15 cellular contexts compared by ENCODE assay signal in the genomic region with DNA sequence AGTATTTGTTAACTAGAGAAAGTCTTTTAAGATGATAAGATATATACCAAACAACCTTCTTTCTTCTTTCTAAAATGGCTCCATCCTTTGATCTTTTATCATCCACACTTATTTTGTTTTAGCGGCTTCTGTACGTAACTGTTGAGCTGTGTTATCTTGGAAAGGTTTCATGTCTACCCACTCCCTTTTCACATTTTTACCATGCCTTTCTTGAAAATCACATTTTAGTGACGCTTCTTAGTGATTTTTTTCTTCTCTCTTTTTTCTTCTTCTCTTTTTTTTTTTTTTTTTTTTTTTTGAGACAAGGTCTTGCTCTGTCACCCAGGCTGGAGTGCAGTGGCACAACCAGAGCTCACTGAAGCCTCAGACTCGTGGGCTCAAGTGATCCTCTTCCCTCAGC.
DNase-seq lines count a peak whose midpoint lies in the region; ATAC-seq, FAIRE-seq and TF ChIP-seq lines count a peak whose summit lies in the region.
"Had no signal": no experiment of that assay in that cellular context is flagged by ENCODE, and none has a peak within 500 bp of the region (broad histone marks: within the 10 kb centered on the region; RNA-seq: fewer than 3 reads in every experiment).

No MANE protein-coding gene starts in this region.

- TF ChIP-seq POLR2A in breast epithelium (IDR thresholded peaks at IDR 0.05), result no peak

- H2AFZ ChIP-seq in astrocyte (ENCODE audit: low read depth, low read length) (no peak overlapping the region), smooth muscle cell (ENCODE audit: low read depth) (no peak overlapping the region)

- H3K4me3 Mint-ChIP-seq in MCF 10A (ENCODE audit: unreplicated experiment) (no peak overlapping the region), astrocyte (ENCODE audit: unreplicated experiment) (no peak overlapping the region)
- H3K4me3 Mint-ChIP-seq: CD4-positive, alpha-beta memory T cell had no signal

- no peaks in the 10 kb centered on the region for H3F3A ChIP-seq in smooth muscle cell (ENCODE audit: low read depth)

- no peak overlapping the region for H3K27ac Mint-ChIP-seq in MCF 10A (ENCODE audit: low read depth, unreplicated experiment)
- H3K27ac Mint-ChIP-seq in astrocyte (ENCODE audit: unreplicated experiment), result no peak overlapping the region
- H3K27ac Mint-ChIP-seq: CD4-positive, alpha-beta memory T cell had no signal

- 25% methylated on average over 4 of the region's 4 CpGs for WGBS in smooth muscle cell (ENCODE audit: low lambda C conversion rate)

- H3K4me2 ChIP-seq in astrocyte (ENCODE audit: low read length) (no peak overlapping the region), smooth muscle cell (peak overlapping the region; percentile 28)

- H3K36me3 Mint-ChIP-seq in MCF 10A (ENCODE audit: insufficient read depth, unreplicated experiment), result peaks cover 9% of the 10 kb centered on the region
- peaks cover 3% of the 10 kb centered on the region for H3K36me3 Mint-ChIP-seq in astrocyte (ENCODE audit: low read depth, unreplicated experiment)
- H3K36me3 Mint-ChIP-seq: CD4-positive, alpha-beta memory T cell had no signal

- peaks cover 19% of the 10 kb centered on the region for H3K4me1 Mint-ChIP-seq in MCF 10A (ENCODE audit: insufficient read depth, unreplicated experiment)
- H3K4me1 Mint-ChIP-seq in astrocyte (ENCODE audit: low read depth, unreplicated experiment), result peaks cover 5% of the 10 kb centered on the region
- H3K4me1 Mint-ChIP-seq: CD4-positive, alpha-beta memory T cell had no signal

- CTCF ChIA-PET in MCF 10A (lab: Yijun Ruan, JAX), result interaction anchor here (0.6 to 8.3 kb wide), 26 partner anchors 10 to 735 kb away, joined by 3 to 215 read pairs (median 5); no protein-coding TSS in a partner anchor

- POLR2A ChIA-PET in MCF 10A (lab: Yijun Ruan, JAX), result interaction anchor here (1.4 to 2.6 kb wide), 2 partner anchors 21 to 134 kb away, joined by 3 to 9 read pairs; no protein-coding TSS in a partner anchor

- H3K9me3 Mint-ChIP-seq in MCF 10A (ENCODE audit: unreplicated experiment) (no peaks in the 10 kb centered on the region), astrocyte (ENCODE audit: unreplicated experiment) (peaks cover 4% of the 10 kb centered on the region)

- H4K20me1 ChIP-seq in astrocyte (ENCODE audit: insufficient read depth, low read length) (no peaks in the 10 kb centered on the region), smooth muscle cell (ENCODE audit: low read depth) (no peaks in the 10 kb centered on the region)

- intact Hi-C loops in breast epithelium (cut with DNase I; ENCODE audit: low total_unique reads), result no loop called here
- intact Hi-C loops in MCF 10A (cut with micrococcal nuclease), result loop anchor here (5.0 kb wide), 1 partner anchor 732 kb away; no protein-coding TSS in a partner anchor

- no peaks in the 10 kb centered on the region for H3K9me3 ChIP-seq in breast epithelium
- H3K9me3 ChIP-seq in astrocyte (ENCODE audit: insufficient read depth, low read depth, low read length), result no peaks in the 10 kb centered on the region
- H3K9me3 ChIP-seq in smooth muscle cell (replicated peaks; ENCODE audit: low read depth), result no peaks in the 10 kb centered on the region
- H3K9me3 ChIP-seq: BE2C had no signal

- no peak for FAIRE-seq in astrocyte (lab: Jason Lieb, UNC)

- H3K4me3 ChIP-seq in breast epithelium (no peak overlapping the region), astrocyte (ENCODE audit: insufficient read depth, low read depth, low read length) (no peak overlapping the region), fibroblast of the aortic adventitia (ENCODE audit: low read depth, low read length) (no peak overlapping the region), smooth muscle cell (no peak overlapping the region)
- H3K4me3 ChIP-seq: SK-N-MC had no signal

- H3K27me3 ChIP-seq in breast epithelium (no peaks in the 10 kb centered on the region), astrocyte (ENCODE audit: insufficient read depth, low read length) (no peaks in the 10 kb centered on the region), smooth muscle cell (ENCODE audit: low read depth) (no peaks in the 10 kb centered on the region)
- H3K27me3 ChIP-seq: BE2C had no signal

- DNase-seq in breast epithelium (ENCODE audit: low spot score in 2 of 2), result no peak
- no peak for DNase-seq in MCF 10A (ENCODE audit: unreplicated experiment)
- peak; percentile 79 for DNase-seq in astrocyte (ENCODE audit: low read depth)
- peak; percentile 39 for DNase-seq in fibroblast of the aortic adventitia (ENCODE audit: low read depth)
- DNase-seq in smooth muscle cell (lab: John Stamatoyannopoulos, UW; ENCODE audit: unreplicated experiment), result no peak
- DNase-seq in DMS153 (lab: John Stamatoyannopoulos, UW), result no peak
- DNase-seq: GF-D8, GOT3, NCI-H1436 treated with DMSO at 0.1 percent for 48 hours had no signal

- TF ChIP-seq CTCF in breast epithelium (IDR thresholded peaks at IDR 0.05), result no peak
- no peak for TF ChIP-seq CTCF in MCF 10A (IDR thresholded peaks at IDR 0.05; ENCODE audit: unreplicated experiment)
- TF ChIP-seq CTCF in astrocyte (IDR thresholded peaks at IDR 0.05; ENCODE audit: insufficient read depth, low read depth, low read length), result no peak
- TF ChIP-seq CTCF in fibroblast of the aortic adventitia (IDR thresholded peaks at IDR 0.05; ENCODE audit: insufficient read depth, low read length), result no peak
- TF ChIP-seq CTCF in smooth muscle cell (IDR thresholded peaks at IDR 0.05; ENCODE audit: borderline replicate concordance, insufficient read depth, poor library complexity, severe bottlenecking), result no peak

- H3K4me1 ChIP-seq in breast epithelium, result peaks cover 0 to 7% of the 10 kb centered on the region in 2 donors
- H3K4me1 ChIP-seq in astrocyte (ENCODE audit: insufficient read depth, low read length), result peaks cover 24% of the 10 kb centered on the region
- no peaks in the 10 kb centered on the region for H3K4me1 ChIP-seq in smooth muscle cell (ENCODE audit: low read depth)
- H3K4me1 ChIP-seq: BE2C had no signal

- BruUV-seq in MCF 10A (replicated peaks; lab: Mats Ljungman, UMichigan), result no TSS peak

- ATAC-seq in GM21528 (IDR thresholded peaks at IDR 0.05; ENCODE audit: low FRiP score, unreplicated experiment), result no peak
- ATAC-seq in HG03457 (IDR thresholded peaks at IDR 0.05; ENCODE audit: unreplicated experiment), result no peak

- H3K27ac ChIP-seq in breast epithelium (peak overlapping the region; percentile 57 to 75), astrocyte (ENCODE audit: low read depth, low read length) (no peak overlapping the region), smooth muscle cell (ENCODE audit: low read depth) (peak overlapping the region; percentile 90)
- H3K27ac ChIP-seq: 22Rv1, SK-N-MC had no signal

- H3K79me2 ChIP-seq in astrocyte (ENCODE audit: insufficient read depth, low read length) (no peaks in the 10 kb centered on the region), smooth muscle cell (ENCODE audit: low read depth) (no peaks in the 10 kb centered on the region)

- H3K9ac ChIP-seq in astrocyte (ENCODE audit: low read length) (no peak overlapping the region), smooth muscle cell (ENCODE audit: low read depth) (peak overlapping the region; percentile 56)

- H3K27me3 Mint-ChIP-seq in MCF 10A (ENCODE audit: insufficient read depth, unreplicated experiment) (no peaks in the 10 kb centered on the region), astrocyte (ENCODE audit: low read depth, unreplicated experiment) (peaks cover 12% of the 10 kb centered on the region)

- no peaks in the 10 kb centered on the region for H3K36me3 ChIP-seq in breast epithelium
- H3K36me3 ChIP-seq in astrocyte (ENCODE audit: insufficient read depth, low read length), result no peaks in the 10 kb centered on the region
- no peaks in the 10 kb centered on the region for H3K36me3 ChIP-seq in smooth muscle cell (ENCODE audit: low read depth)
- H3K36me3 ChIP-seq: BE2C had no signal

Comparison
In these comparisons a context has a peak if more than half of its experiments do, and no peak if none do; other contexts are left out.
1. DNase-seq: peak in astrocyte (single experiment) and fibroblast of the aortic adventitia (single experiment); none in breast epithelium (0 of 2), MCF 10A (single experiment), smooth muscle cell (single experiment) and DMS153 (single experiment).